Comparison of ENCODE assay signal across 8 cellular contexts in genomic region chr3:188153949-188154757, GRCh38. TPM values are rescaled to one million over a fixed set of nuclear protein-coding genes. Genes with fewer than 3 reads are reported as not detected.
DNase-seq lines count a peak whose midpoint lies in the region; ATAC-seq and TF ChIP-seq lines count a peak whose summit lies in the region.

Gene LPP, plus strand, starts transcription at chr3:188154157. Its CDS starts 251,964 bp downstream, at chr3:188406121.

- peak within 1 kb of the TSS; percentile 96 for H3K27ac Mint-ChIP-seq in activated naive CD4-positive, alpha-beta T cell treated with anti-CD3 and anti-CD28 coated beads, Interleukin-2, amount 10 ng/mL, durations not matched to agents 7 days and 5 days

- peak within 1 kb of the TSS; percentile 62 for H2AFZ ChIP-seq in osteoblast (ENCODE audit: low read length)

- peak within 1 kb of the TSS; percentile 89 for H3K4me3 ChIP-seq in osteoblast (ENCODE audit: insufficient read depth, low read length)
- H3K4me3 ChIP-seq in suprapubic skin: peak within 1 kb of the TSS; percentile 79

- H3K36me3 ChIP-seq in osteoblast (ENCODE audit: insufficient read depth, low read length) (no peaks in the 10 kb centered on the region), suprapubic skin (no peaks in the 10 kb centered on the region)

- H3K27me3 ChIP-seq in osteoblast (ENCODE audit: insufficient read depth, low read length) (no peaks in the 10 kb centered on the region), suprapubic skin (no peaks in the 10 kb centered on the region)

- DNase-seq in CD1c-positive myeloid dendritic cell (ENCODE audit: extremely low spot score): peak; percentile 91
- peak; percentile 64 for DNase-seq in SK-N-DZ (ENCODE audit: low spot score)
- DNase-seq in activated naive CD4-positive, alpha-beta T cell treated with anti-CD3 and anti-CD28 coated beads, Interleukin-2, amount 10 ng/mL, durations not matched to agents 7 days and 5 days: peak; percentile 93
- peak; percentile 73 for DNase-seq in globus pallidus (ENCODE audit: low spot score)
- peak; percentile 96 for DNase-seq in osteoblast (ENCODE audit: insufficient read length, low spot score, missing footprints)
- DNase-seq in suprapubic skin (ENCODE audit: low spot score in 2 of 2): peak; percentile 90

- peak within 1 kb of the TSS; percentile 95 for H3K4me2 ChIP-seq in osteoblast (ENCODE audit: insufficient read depth, low read length)

- H3K9me3 ChIP-seq in osteoblast (ENCODE audit: low read depth, low read length) (no peaks in the 10 kb centered on the region), suprapubic skin (no peaks in the 10 kb centered on the region)

- TF ChIP-seq EP300 in suprapubic skin (IDR thresholded peaks at IDR 0.05): no peak

- H3K27me3 Mint-ChIP-seq in activated naive CD4-positive, alpha-beta T cell treated with anti-CD3 and anti-CD28 coated beads, Interleukin-2, amount 10 ng/mL, durations not matched to agents 7 days and 5 days: no peaks in the 10 kb centered on the region

- H3K4me1 ChIP-seq in osteoblast (ENCODE audit: insufficient read depth, low read length) (peaks cover 40% of the 10 kb centered on the region), suprapubic skin (peaks cover 55% of the 10 kb centered on the region)

- peaks cover under 1% of the 10 kb centered on the region for H3K9me3 Mint-ChIP-seq in activated naive CD4-positive, alpha-beta T cell treated with anti-CD3 and anti-CD28 coated beads, Interleukin-2, amount 10 ng/mL, durations not matched to agents 7 days and 5 days

- ATAC-seq in GM19372 (IDR thresholded peaks at IDR 0.05; ENCODE audit: low read depth, unreplicated experiment): peak; percentile 85
- ATAC-seq in HG03521 (IDR thresholded peaks at IDR 0.05; ENCODE audit: unreplicated experiment): peak; percentile 83

- CTCF ChIA-PET in activated naive CD4-positive, alpha-beta T cell treated with anti-CD3 and anti-CD28 coated beads, Interleukin-2, amount 10 ng/mL, durations not matched to agents 7 days and 5 days (lab: Charles Lee): interaction anchor here (0.6 to 3.6 kb wide), 4 partner anchors 178 to 764 kb away, joined by 3 to 21 read pairs (median 4); no protein-coding TSS in a partner anchor

- H3K27ac ChIP-seq in osteoblast (ENCODE audit: low read depth, low read length) (peak within 1 kb of the TSS; percentile 100), suprapubic skin (peak within 1 kb of the TSS; percentile 95)

- H3K4me3 Mint-ChIP-seq in activated naive CD4-positive, alpha-beta T cell treated with anti-CD3 and anti-CD28 coated beads, Interleukin-2, amount 10 ng/mL, durations not matched to agents 7 days and 5 days: peak within 1 kb of the TSS; percentile 89

- peaks cover 7% of the 10 kb centered on the region for H4K20me1 ChIP-seq in osteoblast (ENCODE audit: insufficient read depth, low read length)

- no peak for TF ChIP-seq CTCF in osteoblast (IDR thresholded peaks at IDR 0.05; ENCODE audit: extremely low read depth, low read depth, low read length)
- no peak for TF ChIP-seq CTCF in suprapubic skin (IDR thresholded peaks at IDR 0.05)

- 11% methylated on average over 1 of the region's 75 CpGs for WGBS in suprapubic skin

- peaks cover 29% of the 10 kb centered on the region for H3K36me3 Mint-ChIP-seq in activated naive CD4-positive, alpha-beta T cell treated with anti-CD3 and anti-CD28 coated beads, Interleukin-2, amount 10 ng/mL, durations not matched to agents 7 days and 5 days

- peaks cover 62% of the 10 kb centered on the region for H3K79me2 ChIP-seq in osteoblast (ENCODE audit: insufficient read depth, low read length)

- peak in 1 of 2 donors; percentile 52 for TF ChIP-seq POLR2A in suprapubic skin (IDR thresholded peaks at IDR 0.05)

- peaks cover 64% of the 10 kb centered on the region for H3K4me1 Mint-ChIP-seq in activated naive CD4-positive, alpha-beta T cell treated with anti-CD3 and anti-CD28 coated beads, Interleukin-2, amount 10 ng/mL, durations not matched to agents 7 days and 5 days

RNA-seq across cellular contexts. Expression of gene LPP, which starts in this region (rescaled TPM):
- polyA plus RNA-seq in SK-N-DZ (2014; cell fraction: cytosol; rRNA removed): 2.2 and 3.2 TPM in 2 replicates
- polyA plus RNA-seq in SK-N-DZ (2014; cell fraction: nucleus; rRNA removed): 1.9 and 2.6 TPM in 2 replicates
- 73.4 and 77.4 TPM in 2 replicates for total RNA-seq in osteoblast
- total RNA-seq in suprapubic skin: 100 to 1,000 TPM in 1 of 4 donors, 10 to 100 TPM in 3; 56.8 to 127 (median 84.2) TPM

Comparison
In these comparisons a context has a peak if more than half of its experiments do, and no peak if none do; other contexts are left out.
1. Peak in every context shown above with its lines: DNase-seq, ATAC-seq, H3K4me3 ChIP-seq and H3K27ac ChIP-seq.